In genomic region chrY:7273587-7274203, GRCh38 we compare ENCODE assay signal across 8 cellular contexts.
DNase-seq lines count a peak whose midpoint lies in the region; ATAC-seq and TF ChIP-seq lines count a peak whose summit lies in the region.

No MANE protein-coding gene starts in this region.

- intact Hi-C loops in Caco-2 (cut with micrococcal nuclease; ENCODE audit: unreplicated experiment), result no loop called here

- no peaks in the 10 kb centered on the region for H3K27me3 Mint-ChIP-seq in Caco-2 (ENCODE audit: insufficient read depth, unreplicated experiment)

- ATAC-seq in HG03175 (IDR thresholded peaks at IDR 0.05; ENCODE audit: unreplicated experiment) (peak; percentile 72), GM21723 (IDR thresholded peaks at IDR 0.05; ENCODE audit: unreplicated experiment) (no peak)

- no TSS peak for BruUV-seq in Caco-2 (replicated peaks; lab: Mats Ljungman, UMichigan)

- DNase-seq in EL, result peak; percentile 79
- DNase-seq in fibroblast of pulmonary artery (ENCODE audit: low read depth), result peak; percentile 82
- peak in 3 of 4 experiments; percentile 49 to 80 (median 70) for DNase-seq in stimulated activated CD4-positive, alpha-beta T cell treated with anti-CD3 and anti-CD28 coated beads, Interleukin-1b, Interleukin-23, amount 100 ng/mL, for 24 hours (ENCODE audit: low read depth in 4 of 4, low spot score in 1 of 4)
- DNase-seq in Caco-2, result no peak
- DNase-seq in NCI-H2029 (lab: John Stamatoyannopoulos, UW), result no peak

- H3K4me3 ChIP-seq in fibroblast of pulmonary artery (replicated peaks; ENCODE audit: low read depth, low read length), result peak overlapping the region; percentile 71
- no peak overlapping the region for H3K4me3 ChIP-seq in Caco-2 (ENCODE audit: low read depth, low read length)

- no peaks in the 10 kb centered on the region for H3K9me3 ChIP-seq in Caco-2

- CTCF ChIA-PET in Caco-2 (lab: Charles Lee), result no interaction called here

- H3K36me3 ChIP-seq in Caco-2 (ENCODE audit: control insufficient read depth, insufficient read depth, low read length), result no peaks in the 10 kb centered on the region

- no peaks in the 10 kb centered on the region for H3K27me3 ChIP-seq in Caco-2 (replicated peaks; ENCODE audit: control insufficient read depth, insufficient read depth, low read length)

- H3K4me1 ChIP-seq in Caco-2, result no peaks in the 10 kb centered on the region

- POLR2A ChIA-PET in Caco-2 (lab: Charles Lee), result no interaction called here

- H3K27ac ChIP-seq in VCaP, result peak overlapping the region; percentile 74

- no peak overlapping the region for H3K4me3 Mint-ChIP-seq in Caco-2 (ENCODE audit: unreplicated experiment)

- TF ChIP-seq CTCF in VCaP (conservative IDR thresholded peaks at IDR 0.05) (no peak), fibroblast of pulmonary artery (IDR thresholded peaks at IDR 0.05; ENCODE audit: low read length, missing control alignments) (no peak), Caco-2 (IDR thresholded peaks at IDR 0.05; ENCODE audit: insufficient read depth in 1 of 2, low read depth in 1 of 2, low read length in 1 of 2, severe bottlenecking in 1 of 2, unreplicated experiment in 1 of 2) (no peak)

- no peaks in the 10 kb centered on the region for H3K9me3 Mint-ChIP-seq in Caco-2 (ENCODE audit: unreplicated experiment)

- H3K4me1 Mint-ChIP-seq in Caco-2 (ENCODE audit: low read depth, unreplicated experiment), result no peaks in the 10 kb centered on the region

- H3K27ac Mint-ChIP-seq in Caco-2 (ENCODE audit: unreplicated experiment), result no peak overlapping the region

- no peaks in the 10 kb centered on the region for H3K36me3 Mint-ChIP-seq in Caco-2 (ENCODE audit: insufficient read depth, unreplicated experiment)

Comparison
In these comparisons a context has a peak if more than half of its experiments do, and no peak if none do; other contexts are left out.
1. DNase-seq: peak in EL (single experiment), fibroblast of pulmonary artery (single experiment) and stimulated activated CD4-positive, alpha-beta T cell treated with anti-CD3 and anti-CD28 coated beads, Interleukin-1b, Interleukin-23, amount 100 ng/mL, for 24 hours (3 of 4); none in Caco-2 (0 of 2) and NCI-H2029 (single experiment).